In the genomic region with DNA sequence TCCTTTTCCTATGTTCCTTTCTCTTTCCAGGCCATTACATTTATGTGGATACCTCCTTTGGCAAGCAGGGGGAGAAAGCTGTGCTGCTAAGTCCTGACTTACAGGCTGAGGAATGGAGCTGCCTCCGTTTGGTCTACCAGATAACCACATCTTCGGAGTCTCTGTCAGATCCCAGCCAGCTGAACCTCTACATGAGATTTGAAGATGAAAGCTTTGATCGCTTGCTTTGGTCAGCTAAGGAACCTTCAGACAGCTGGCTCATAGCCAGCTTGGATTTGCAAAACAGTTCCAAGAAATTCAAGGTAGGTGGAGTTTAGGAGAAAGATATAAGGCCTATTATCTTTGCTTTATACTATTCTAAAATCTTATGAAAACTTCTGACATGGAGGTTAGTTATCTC, we compare ENCODE assay signal across 25 cellular contexts.
DNase-seq lines count a peak whose midpoint lies in the region; ATAC-seq, FAIRE-seq and TF ChIP-seq lines count a peak whose summit lies in the region.
"Had no signal": no experiment of that assay in that cellular context is flagged by ENCODE, and none has a peak within 500 bp of the region (broad histone marks: within the 10 kb centered on the region; RNA-seq: fewer than 3 reads in every experiment).

No MANE protein-coding gene starts in this region.

- DNase-seq in BE2C (no peak), WTC11 (ENCODE audit: low spot score) (no peak), H1 (ENCODE audit: low read depth in 1 of 2, low spot score in 2 of 2) (no peak), sigmoid colon (no peak), type B pancreatic cell (ENCODE audit: extremely low spot score, unreplicated experiment) (no peak), osteoblast (ENCODE audit: insufficient read length, low spot score, missing footprints) (no peak)
- no peak for DNase-seq in activated CD8-positive, alpha-beta T cell treated with anti-CD3 and anti-CD28 coated beads, Interleukin-2, amount 10 ng/mL, durations not matched to agents 7 days and 5 days
- DNase-seq: AML-193; C1 segment of cervical spinal cord; Caco-2; CD4-positive, alpha-beta memory T cell; IMR-90; KG1; MG63; NCI-H1105 treated with DMSO at 0.1 percent for 48 hours; NCI-H146; NCI-H1930; NCI-H2107; NCI-H526 treated with DMSO at 0.1 percent for 48 hours; Peyer's patch had no signal

- no peak overlapping the region for H2BK120ac ChIP-seq in H1 (replicated peaks; ENCODE audit: low read depth, low read length)

- no peaks in the 10 kb centered on the region; the same call in 1 of the 2 replicates for H3K36me3 Mint-ChIP-seq in WTC11
- no peaks in the 10 kb centered on the region for H3K36me3 Mint-ChIP-seq in activated CD8-positive, alpha-beta T cell treated with anti-CD3 and anti-CD28 coated beads, Interleukin-2, amount 10 ng/mL, durations not matched to agents 7 days and 5 days (ENCODE audit: low read depth)
- H3K36me3 Mint-ChIP-seq in type B pancreatic cell: no peaks in the 10 kb centered on the region
- H3K36me3 Mint-ChIP-seq: CD4-positive, alpha-beta memory T cell had no signal

- H3K36me3 ChIP-seq in BE2C: no peaks in the 10 kb centered on the region
- H3K36me3 ChIP-seq in H1 (ENCODE audit: control insufficient read depth in 2 of 4, insufficient read depth in 4 of 4, low read length in 3 of 4): peaks cover 0 to 6% (median 0%) of the 10 kb centered on the region in 4 experiments; a peak in 2 of 8 replicates
- H3K36me3 ChIP-seq in sigmoid colon: peaks cover 9 to 45% (median 24%) of the 10 kb centered on the region in 4 donors
- H3K36me3 ChIP-seq in osteoblast (ENCODE audit: insufficient read depth, low read length): no peaks in the 10 kb centered on the region
- H3K36me3 ChIP-seq: HAP-1, MG63, Peyer's patch had no signal

- POLR2A ChIA-PET in WTC11 (lab: Charles Lee): no interaction called here
- POLR2A ChIA-PET in H1 (lab: Charles Lee; ENCODE audit: partially characterized antibody): interaction anchor here (1.0 kb wide), 1 partner anchor 28 kb away, joined by 3 read pairs; no protein-coding TSS in a partner anchor
- POLR2A ChIA-PET in activated CD8-positive, alpha-beta T cell treated with anti-CD3 and anti-CD28 coated beads, Interleukin-2, amount 10 ng/mL, durations not matched to agents 7 days and 5 days (lab: Charles Lee): interaction anchor here (0.6 kb wide), 1 partner anchor 1303 kb away, joined by 3 read pairs; no protein-coding TSS in a partner anchor

- no peak overlapping the region for H3K23ac ChIP-seq in H1 (ENCODE audit: insufficient read length)

- no peak overlapping the region for H3K4me3 ChIP-seq in BE2C (ENCODE audit: low read depth, low read length)
- no peak overlapping the region for H3K4me3 ChIP-seq in H1 (ENCODE audit: extremely low read depth in 1 of 4, insufficient read depth in 2 of 4, low read depth in 3 of 4, low read length in 4 of 4)
- H3K4me3 ChIP-seq in sigmoid colon: no peak overlapping the region
- no peak overlapping the region for H3K4me3 ChIP-seq in osteoblast (ENCODE audit: insufficient read depth, low read length)
- H3K4me3 ChIP-seq: GM23338, HAP-1, MG63, Peyer's patch had no signal

- H2BK15ac ChIP-seq in H1 (ENCODE audit: low read length): no peak overlapping the region

- no peak overlapping the region for H3K4ac ChIP-seq in H1 (replicated peaks; ENCODE audit: insufficient read length, low read depth, low read length)

- H3K56ac ChIP-seq in H1 (replicated peaks; ENCODE audit: insufficient read length, low read depth, low read length): no peak overlapping the region

- no peak overlapping the region for H4K5ac ChIP-seq in H1 (ENCODE audit: insufficient read length, low read depth, low read length)

- no peak overlapping the region for H2BK20ac ChIP-seq in H1 (ENCODE audit: low read length)

- peaks cover 17% of the 10 kb centered on the region for H3K4me1 Mint-ChIP-seq in WTC11
- no peaks in the 10 kb centered on the region for H3K4me1 Mint-ChIP-seq in activated CD8-positive, alpha-beta T cell treated with anti-CD3 and anti-CD28 coated beads, Interleukin-2, amount 10 ng/mL, durations not matched to agents 7 days and 5 days (ENCODE audit: low read depth)
- peaks cover 7% of the 10 kb centered on the region for H3K4me1 Mint-ChIP-seq in type B pancreatic cell (ENCODE audit: unreplicated experiment)

- H3K27me3 Mint-ChIP-seq in WTC11 (ENCODE audit: low read depth) (no peaks in the 10 kb centered on the region), type B pancreatic cell (peaks cover 11% of the 10 kb centered on the region)
- peaks cover 9% of the 10 kb centered on the region for H3K27me3 Mint-ChIP-seq in activated CD8-positive, alpha-beta T cell treated with anti-CD3 and anti-CD28 coated beads, Interleukin-2, amount 10 ng/mL, durations not matched to agents 7 days and 5 days (ENCODE audit: low read depth)

- TF ChIP-seq RAD21 in H1 (IDR thresholded peaks at IDR 0.05 in 1 of 2, conservative IDR thresholded peaks at IDR 0.05 in 1 of 2; ENCODE audit: low read depth in 2 of 2, low read length in 2 of 2): 0 out of 4 replicates have a peak, but pooled peaks of 1 of the 2 experiments have one; percentile 10

- H3K9me3 Mint-ChIP-seq in WTC11 (0 out of 2 replicates have a peak, but pooled peaks cover 3% of the 10 kb centered on the region), type B pancreatic cell (no peaks in the 10 kb centered on the region)
- H3K9me3 Mint-ChIP-seq in activated CD8-positive, alpha-beta T cell treated with anti-CD3 and anti-CD28 coated beads, Interleukin-2, amount 10 ng/mL, durations not matched to agents 7 days and 5 days (ENCODE audit: insufficient read depth): no peaks in the 10 kb centered on the region
- H3K9me3 Mint-ChIP-seq: CD4-positive, alpha-beta memory T cell; GM23338 had no signal

- TF ChIP-seq POLR2A in H1 (IDR thresholded peaks at IDR 0.05; ENCODE audit: control extremely low read depth in 1 of 2, low read depth in 2 of 2, low read length in 2 of 2) (no peak), sigmoid colon (IDR thresholded peaks at IDR 0.05) (no peak)

- TF ChIP-seq CTCF in BE2C (IDR thresholded peaks at IDR 0.05; ENCODE audit: low read depth, low read length): 0 out of 2 replicates have a peak, but pooled peaks have one; percentile 8
- no peak for TF ChIP-seq CTCF in WTC11 (IDR thresholded peaks at IDR 0.05)
- no peak for TF ChIP-seq CTCF in H1 (IDR thresholded peaks at IDR 0.05; ENCODE audit: control extremely low read depth in 1 of 3, insufficient read depth in 1 of 3, low read depth in 1 of 3, low read length in 3 of 3)
- no peak for TF ChIP-seq CTCF in sigmoid colon (IDR thresholded peaks at IDR 0.05)
- no peak for TF ChIP-seq CTCF in type B pancreatic cell (conservative IDR thresholded peaks at IDR 0.05)
- TF ChIP-seq CTCF in osteoblast (IDR thresholded peaks at IDR 0.05; ENCODE audit: extremely low read depth, low read depth, low read length): no peak

- H3K79me1 ChIP-seq in H1 (ENCODE audit: low read depth, low read length): no peaks in the 10 kb centered on the region; the same call in 1 of the 2 replicates

- intact Hi-C loops in sigmoid colon (cut with DNase I): loop anchor here (5.0 kb wide), 1 partner anchor 116 kb away; no protein-coding TSS in a partner anchor

- no peak overlapping the region for H4K91ac ChIP-seq in H1 (replicated peaks; ENCODE audit: insufficient read length, low read length)

- no peak overlapping the region for H3K18ac ChIP-seq in H1 (ENCODE audit: extremely low read depth, low read length)

- no peak overlapping the region for H2AFZ ChIP-seq in H1 (ENCODE audit: low read length)
- no peak overlapping the region for H2AFZ ChIP-seq in osteoblast (ENCODE audit: low read length)
- H2AFZ ChIP-seq: GM23338 had no signal

- H3K14ac ChIP-seq in H1 (ENCODE audit: insufficient read length): no peak overlapping the region

- no peak overlapping the region for H3K9ac ChIP-seq in H1 (replicated peaks in 1 of 4; ENCODE audit: extremely low read depth in 1 of 4, low read depth in 3 of 4, low read length in 3 of 4)

- H3K27me3 ChIP-seq in BE2C (peaks cover 9% of the 10 kb centered on the region), H1 (replicated peaks in 1 of 4; ENCODE audit: control insufficient read depth in 3 of 4, extremely low read depth in 1 of 4, insufficient read depth in 3 of 4, low read length in 3 of 4) (no peaks in the 10 kb centered on the region), sigmoid colon (no peaks in the 10 kb centered on the region), osteoblast (ENCODE audit: insufficient read depth, low read length) (no peaks in the 10 kb centered on the region)
- H3K27me3 ChIP-seq: MG63, Peyer's patch had no signal

- H3K4me3 Mint-ChIP-seq in WTC11 (no peak overlapping the region), type B pancreatic cell (no peak overlapping the region)
- H3K4me3 Mint-ChIP-seq in activated CD8-positive, alpha-beta T cell treated with anti-CD3 and anti-CD28 coated beads, Interleukin-2, amount 10 ng/mL, durations not matched to agents 7 days and 5 days: no peak overlapping the region
- H3K4me3 Mint-ChIP-seq: CD4-positive, alpha-beta memory T cell; GM23338 had no signal

- no peaks in the 10 kb centered on the region for H3K23me2 ChIP-seq in H1 (ENCODE audit: low read depth, low read length)

- H3K9me3 ChIP-seq in BE2C: no peaks in the 10 kb centered on the region
- no peaks in the 10 kb centered on the region for H3K9me3 ChIP-seq in H1 (ENCODE audit: insufficient read depth in 2 of 2, low read depth in 1 of 2, low read length in 1 of 2)
- H3K9me3 ChIP-seq in sigmoid colon: no peaks in the 10 kb centered on the region
- no peaks in the 10 kb centered on the region for H3K9me3 ChIP-seq in osteoblast (ENCODE audit: low read depth, low read length)
- H3K9me3 ChIP-seq: Caco-2, HAP-1, MG63, Peyer's patch had no signal

- H3K27ac ChIP-seq in H1 (ENCODE audit: low read depth, low read length) (no peak overlapping the region), sigmoid colon (peak overlapping the region; percentile 31 to 72 (median 65)), osteoblast (ENCODE audit: low read depth, low read length) (no peak overlapping the region)
- H3K27ac ChIP-seq: Peyer's patch had no signal

- 81% methylated on average over 3 of the region's 3 CpGs; no CpG with 5 or more reads in 1 of the 2 experiments for WGBS in H1 (ENCODE audit: extremely low coverage in 1 of 2, insufficient coverage in 1 of 2, insufficient read length in 1 of 2, insufficient replicate concordance in 2 of 2, low coverage in 1 of 2, low lambda C conversion rate in 2 of 2, missing lambda C conversion rate in 1 of 2), 2 experiments
- WGBS in sigmoid colon, 2 donors: 90 to 93% methylated on average over 3 of the region's 3 CpGs

- peak; percentile 40; the same call in 1 of the 2 replicates for ATAC-seq in WTC11
- no peak for ATAC-seq in activated CD8-positive, alpha-beta T cell treated with anti-CD3 and anti-CD28 coated beads, Interleukin-2, amount 10 ng/mL, durations not matched to agents 7 days and 5 days
- ATAC-seq: GM23338, SK-N-SH treated with all-trans-retinoic acid at 6 μM for 48 hours had no signal

- CTCF ChIA-PET in WTC11 (lab: Charles Lee): interaction anchor here (1.0 to 8.3 kb wide), 3 partner anchors 21 to 136 kb away, joined by 3 to 220 read pairs (median 3); no protein-coding TSS in a partner anchor
- CTCF ChIA-PET in H1 (lab: Charles Lee; ENCODE audit: partially characterized antibody): interaction anchor here (0.8 to 9.5 kb wide), 8 partner anchors 13 to 138 kb away, joined by 3 to 126 read pairs (median 4); no protein-coding TSS in a partner anchor
- CTCF ChIA-PET in activated CD8-positive, alpha-beta T cell treated with anti-CD3 and anti-CD28 coated beads, Interleukin-2, amount 10 ng/mL, durations not matched to agents 7 days and 5 days (lab: Charles Lee): interaction anchor here (1.1 kb wide), 1 partner anchor 686 kb away, joined by 3 read pairs; no protein-coding TSS in a partner anchor

- H3K4me1 ChIP-seq in BE2C (peaks cover 11% of the 10 kb centered on the region), H1 (replicated peaks in 1 of 4; ENCODE audit: control insufficient read depth in 3 of 4, insufficient read depth in 4 of 4, low read length in 3 of 4) (peaks cover 0 to 7% (median 4%) of the 10 kb centered on the region in 4 experiments; a peak in 4 of 7 replicates), sigmoid colon (peaks cover 0 to 81% (median 52%) of the 10 kb centered on the region in 4 donors), osteoblast (ENCODE audit: insufficient read depth, low read length) (peaks cover 15% of the 10 kb centered on the region)
- H3K4me1 ChIP-seq: Caco-2, HAP-1 had no signal

- no peak overlapping the region for H2AK5ac ChIP-seq in H1 (ENCODE audit: low read depth, low read length)

- H3K4me2 ChIP-seq in H1 (ENCODE audit: insufficient read depth in 1 of 2, low read depth in 2 of 2, low read length in 2 of 2) (no peak overlapping the region), osteoblast (ENCODE audit: insufficient read depth, low read length) (no peak overlapping the region)
- H3K4me2 ChIP-seq: GM23338 had no signal

- TF ChIP-seq EP300 in H1 (IDR thresholded peaks at IDR 0.05; ENCODE audit: borderline replicate concordance in 1 of 2, low read depth in 2 of 2, low read length in 2 of 2) (no peak), sigmoid colon (IDR thresholded peaks at IDR 0.05) (no peak)

- H3K27ac Mint-ChIP-seq in WTC11 (no peak overlapping the region), type B pancreatic cell (no peak overlapping the region)
- H3K27ac Mint-ChIP-seq in activated CD8-positive, alpha-beta T cell treated with anti-CD3 and anti-CD28 coated beads, Interleukin-2, amount 10 ng/mL, durations not matched to agents 7 days and 5 days: no peak overlapping the region
- H3K27ac Mint-ChIP-seq: CD4-positive, alpha-beta memory T cell; GM23338 had no signal

- H2BK5ac ChIP-seq in H1 (ENCODE audit: low read depth, low read length): no peak overlapping the region

- H4K20me1 ChIP-seq in H1 (replicated peaks in 1 of 2; ENCODE audit: control insufficient read depth in 1 of 2, insufficient read depth in 2 of 2, low read length in 2 of 2): no peaks in the 10 kb centered on the region
- H4K20me1 ChIP-seq in osteoblast (ENCODE audit: insufficient read depth, low read length): no peaks in the 10 kb centered on the region

- no peak overlapping the region for H2BK12ac ChIP-seq in H1 (ENCODE audit: low read depth, low read length)

- H3K79me2 ChIP-seq in H1 (ENCODE audit: control insufficient read depth in 1 of 2, insufficient read depth in 2 of 2, low read length in 2 of 2): no peaks in the 10 kb centered on the region
- H3K79me2 ChIP-seq in osteoblast (ENCODE audit: insufficient read depth, low read length): no peaks in the 10 kb centered on the region

- H4K8ac ChIP-seq in H1 (ENCODE audit: extremely low read depth, insufficient read depth, low read length): no peak overlapping the region

- peak; percentile 57 for FAIRE-seq in H1 (lab: Jason Lieb, UNC)
- FAIRE-seq: A204.1, G401.6 had no signal

Comparison
In these comparisons a context has a peak if more than half of its experiments do, and no peak if none do; other contexts are left out.
1. H3K27ac ChIP-seq: peak in sigmoid colon (4 of 4); none in H1 (single experiment) and osteoblast (single experiment).